18 cellular contexts compared by ENCODE assay signal in the genomic region with DNA sequence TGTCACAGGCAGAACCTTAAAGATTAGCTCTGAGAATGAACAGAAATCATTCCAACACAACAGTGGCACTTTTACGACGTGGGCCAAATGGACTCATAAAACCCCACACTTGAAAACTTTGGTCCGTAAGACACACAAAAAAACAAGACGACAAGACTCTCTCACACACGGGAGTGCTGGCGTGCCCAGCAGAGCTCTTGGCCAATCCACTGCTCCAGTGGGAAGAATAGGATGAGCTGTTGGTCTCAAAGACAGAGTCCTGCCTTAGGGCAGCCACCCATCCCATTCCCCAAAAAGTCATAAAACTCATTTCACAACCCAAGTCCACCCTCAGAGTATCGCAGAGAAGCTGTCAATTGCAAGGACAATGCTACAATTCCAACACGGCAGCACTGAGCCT. TPM values are rescaled to one million over a fixed set of nuclear protein-coding genes. Genes with fewer than 3 reads are reported as not detected.
DNase-seq lines count a peak whose midpoint lies in the region; ATAC-seq, FAIRE-seq and TF ChIP-seq lines count a peak whose summit lies in the region.
"Had no signal": no experiment of that assay in that cellular context is flagged by ENCODE, and none has a peak within 500 bp of the region (broad histone marks: within the 10 kb centered on the region; RNA-seq: fewer than 3 reads in every experiment).

No MANE protein-coding gene starts in this region.

- H3K9ac ChIP-seq in H9 (ENCODE audit: extremely low read depth, insufficient read length, low read length): no peak overlapping the region
- H3K9ac ChIP-seq: GM23248 had no signal

- peaks cover 18% of the 10 kb centered on the region for H3K4me1 ChIP-seq in H9 (ENCODE audit: insufficient read depth, low read length)

- no peak overlapping the region for H3K27ac ChIP-seq in H9 (ENCODE audit: insufficient read length, low read depth, low read length)
- H3K27ac ChIP-seq: GM23248 had no signal

- no peak overlapping the region for H2BK12ac ChIP-seq in H9 (ENCODE audit: insufficient read length, low read depth, low read length)

- no peaks in the 10 kb centered on the region for H3K9me3 ChIP-seq in H9 (ENCODE audit: control insufficient read depth, low read depth, low read length)

- POLR2A ChIA-PET in WTC11 (lab: Charles Lee): no interaction called here

- peaks cover 51% of the 10 kb centered on the region for H3K79me2 ChIP-seq in H9 (ENCODE audit: insufficient read depth, low read length)

- H4K8ac ChIP-seq in H9 (replicated peaks; ENCODE audit: insufficient read length, low read depth, low read length): no peak overlapping the region

- no peak for FAIRE-seq in GM19239 (lab: Jason Lieb, UNC)
- FAIRE-seq: G401.6 had no signal

- no peak overlapping the region for H3K14ac ChIP-seq in H9 (ENCODE audit: insufficient read depth, low read length)

- H4K5ac ChIP-seq in H9 (ENCODE audit: insufficient read length, low read depth, low read length): no peak overlapping the region

- DNase-seq in H9 (no peak), WTC11 (ENCODE audit: low spot score) (no peak), islet precursor cell (peak; percentile 61), HT-29 (ENCODE audit: low spot score) (no peak), T-helper 1 cell (no peak), GM19239 (ENCODE audit: insufficient read length, low spot score) (no peak), NCI-H69 (lab: John Stamatoyannopoulos, UW) (no peak)
- DNase-seq: C1 segment of cervical spinal cord; Calu3; CD4-positive, alpha-beta memory T cell; COR-L47; DMS53; DMS79 treated with DMSO at 0.1 percent for 48 hours; GM23248; H7 had no signal

- H3K27ac Mint-ChIP-seq in H9 (peak overlapping the region; percentile 25 to 61 (median 48); a peak in 4 of 7 replicates), WTC11 (peak overlapping the region; percentile 36)
- H3K27ac Mint-ChIP-seq: CD4-positive, alpha-beta memory T cell had no signal

- H2AK5ac ChIP-seq in H9 (ENCODE audit: insufficient read length, low read length): no peak overlapping the region

- H3K18ac ChIP-seq in H9 (ENCODE audit: insufficient read length, low read depth, low read length): no peak overlapping the region

- no peak overlapping the region for H3K56ac ChIP-seq in H9 (ENCODE audit: insufficient read length, low read depth, low read length)

- H3K27me3 ChIP-seq in H9 (ENCODE audit: insufficient read depth, low read length): no peaks in the 10 kb centered on the region

- no peak overlapping the region for H3K23ac ChIP-seq in H9 (ENCODE audit: insufficient read length, low read depth, low read length)

- no peak overlapping the region for H2BK20ac ChIP-seq in H9 (ENCODE audit: low read depth, low read length, poor library complexity, severe bottlenecking)

- H2BK120ac ChIP-seq in H9 (ENCODE audit: low read depth, low read length, poor library complexity, severe bottlenecking): no peak overlapping the region

- H3K27me3 Mint-ChIP-seq in H9 (ENCODE audit: low read depth) (no peaks in the 10 kb centered on the region), WTC11 (ENCODE audit: low read depth) (no peaks in the 10 kb centered on the region)

- H3K4ac ChIP-seq in H9 (ENCODE audit: low read depth, low read length): no peak overlapping the region

- no peaks in the 10 kb centered on the region for H3K23me2 ChIP-seq in H9 (ENCODE audit: insufficient read length, low read depth, low read length, poor library complexity, severe bottlenecking)

- no peak overlapping the region for H4K91ac ChIP-seq in H9 (ENCODE audit: insufficient read length, low read depth, low read length)

- no peak overlapping the region for H3K4me2 ChIP-seq in H9 (ENCODE audit: insufficient read depth, insufficient read length, low read length)

- H2BK5ac ChIP-seq in H9 (ENCODE audit: insufficient read length, low read length): no peak overlapping the region

- no peaks in the 10 kb centered on the region for H4K20me1 ChIP-seq in H9 (ENCODE audit: control insufficient read depth, insufficient read depth, insufficient read length)

- WGBS in H9 (ENCODE audit: extremely low coverage, insufficient read length, low lambda C conversion rate): no CpG with 5 or more reads among the region's 8 CpGs

- H3K9me3 Mint-ChIP-seq in H9 (no peaks in the 10 kb centered on the region), WTC11 (no peaks in the 10 kb centered on the region)

- peaks cover 0 to 5% (median 0%) of the 10 kb centered on the region in 3 experiments; a peak in 2 of 7 replicates for H3K36me3 Mint-ChIP-seq in H9 (ENCODE audit: insufficient read depth in 1 of 3, low read depth in 3 of 3)
- H3K36me3 Mint-ChIP-seq in WTC11: no peaks in the 10 kb centered on the region
- H3K36me3 Mint-ChIP-seq: CD4-positive, alpha-beta memory T cell had no signal

- H3T11ph ChIP-seq in H9 (ENCODE audit: low read length): no peak overlapping the region

- no peak overlapping the region for H2AFZ ChIP-seq in H9 (ENCODE audit: low read length)
- H2AFZ ChIP-seq: GM23248 had no signal

- H3K4me3 Mint-ChIP-seq in H9: no peak overlapping the region; a peak in 1 of 5 replicates
- H3K4me3 Mint-ChIP-seq in WTC11: no peak overlapping the region
- H3K4me3 Mint-ChIP-seq: CD4-positive, alpha-beta memory T cell had no signal

- no peak for ATAC-seq in WTC11
- ATAC-seq: HCT116 had no signal

- CTCF ChIA-PET in WTC11 (lab: Charles Lee): no interaction called here

- TF ChIP-seq CTCF in H9 (conservative IDR thresholded peaks at IDR 0.05): no peak
- TF ChIP-seq CTCF in WTC11 (IDR thresholded peaks at IDR 0.05): no peak

- peaks cover 59 to 61% of the 10 kb centered on the region in 2 experiments for H3K4me1 Mint-ChIP-seq in H9
- H3K4me1 Mint-ChIP-seq in WTC11: peaks cover 76% of the 10 kb centered on the region
- H3K4me1 Mint-ChIP-seq: CD4-positive, alpha-beta memory T cell had no signal

- no peak overlapping the region for H2BK15ac ChIP-seq in H9 (ENCODE audit: low read depth, low read length)

- no peaks in the 10 kb centered on the region for H3K79me1 ChIP-seq in H9 (ENCODE audit: insufficient read depth, low read depth, low read length, poor library complexity, severe bottlenecking)

TF ChIP-seq in WTC11, 78 proteins besides CTCF, POLR2A, EP300 and RAD21:
- TF ChIP-seq ZNF232 (CRISPR knock-in tag; IDR thresholded peaks at IDR 0.05): no peak
- TF ChIP-seq AR (CRISPR knock-in tag; IDR thresholded peaks at IDR 0.05): no peak
- TF ChIP-seq FOXK1 (CRISPR knock-in tag; IDR thresholded peaks at IDR 0.05): no peak

RNA-seq across cellular contexts. Expression of gene LARGE1, which starts 18.2 kb away (rescaled TPM):
- total RNA-seq in H9 (2021) (41.7 and 43.5 TPM in 2 replicates), WTC11 (2021) (62.4 to 72.6 TPM (median 68.8 TPM) in 3 replicates)
- total RNA-seq in HT-29 (2014; rRNA removed; shearing (Covaris generic)): 12.6 and 13.1 TPM in 2 replicates
- total RNA-seq: A673 had no signal
